1 cellular context compared by ENCODE assay signal in genomic region chr5:140220032-140220697, GRCh38.
TF ChIP-seq lines count a peak whose summit lies in the region.

No MANE protein-coding gene starts in this region.

TF ChIP-seq in GM12878, 131 proteins besides CTCF, POLR2A, EP300 and RAD21:
- TF ChIP-seq MTA3 (IDR thresholded peaks at IDR 0.05; ENCODE audit: borderline replicate concordance, low read length) (no peak), ZNF24 (IDR thresholded peaks at IDR 0.05) (peak; percentile 79; the same call in 1 of the 2 replicates), IKZF2 (IDR thresholded peaks at IDR 0.05) (peak in 1 of 2 experiments; percentile 13; a peak in 1 of 4 replicates), JUNB (IDR thresholded peaks at IDR 0.05) (peak; percentile 63), E4F1 (IDR thresholded peaks at IDR 0.05; ENCODE audit: borderline replicate concordance, partially characterized antibody) (no peak), RBBP5 (conservative IDR thresholded peaks at IDR 0.05) (no peak), HDAC2 (IDR thresholded peaks at IDR 0.05) (no peak), MLLT1 (IDR thresholded peaks at IDR 0.05) (no peak), KLF5 (IDR thresholded peaks at IDR 0.05; ENCODE audit: partially characterized antibody) (no peak), IKZF1 (conservative IDR thresholded peaks at IDR 0.05) (peak; percentile 46; the same call in 1 of the 2 replicates), SMARCA5 (IDR thresholded peaks at IDR 0.05) (no peak), ZNF622 (IDR thresholded peaks at IDR 0.05) (no peak), HCFC1 (IDR thresholded peaks at IDR 0.05; ENCODE audit: low read length) (no peak), EED (IDR thresholded peaks at IDR 0.05; ENCODE audit: low read depth) (peak; percentile 80), ETV6 (conservative IDR thresholded peaks at IDR 0.05 in 1 of 2, IDR thresholded peaks at IDR 0.05 in 1 of 2; ENCODE audit: borderline replicate concordance in 1 of 2, low read depth in 1 of 2) (peak in 1 of 2 experiments; percentile 68; a peak in 1 of 4 replicates), NFIC (IDR thresholded peaks at IDR 0.05; ENCODE audit: low read depth, low read length) (peak; percentile 79; the same call in 1 of the 2 replicates), STAT3 (IDR thresholded peaks at IDR 0.05; ENCODE audit: low read depth, low read length) (no peak), ZBTB4 (CRISPR knock-in tag; IDR thresholded peaks at IDR 0.05) (no peak), NR2C1 (IDR thresholded peaks at IDR 0.05) (no peak), GATAD2B (conservative IDR thresholded peaks at IDR 0.05; ENCODE audit: low read depth) (no peak), PKNOX1 (IDR thresholded peaks at IDR 0.05) (peak; percentile 40; the same call in 1 of the 2 replicates), CREM (IDR thresholded peaks at IDR 0.05; ENCODE audit: low read depth) (peak; percentile 38; the same call in 1 of the 2 replicates), RUNX3 (IDR thresholded peaks at IDR 0.05; ENCODE audit: low read length) (peak; percentile 80), ESRRA (IDR thresholded peaks at IDR 0.05; ENCODE audit: low read length) (no peak)
TF ChIP-seq in GM12878: peak in this region for 10.
